In genomic region chr17:20074001-20074400, GRCh38 we compare ENCODE assay signal across 11 cellular contexts.
A peak's percentile ranks its signal among the peaks of the same experiment; 100 is the strongest.
DNase-seq lines count a peak whose midpoint lies in the region; TF ChIP-seq lines count a peak whose summit lies in the region.
"Had no signal": no experiment of that assay in that cellular context is flagged by ENCODE, and none has a peak within 500 bp of the region (broad histone marks: within the 10 kb centered on the region; RNA-seq: fewer than 3 reads in every experiment).

No MANE protein-coding gene starts in this region.

- no TSS peak for BruUV-seq in Caco-2 (replicated peaks; lab: Mats Ljungman, UMichigan)

- no peaks in the 10 kb centered on the region for H3K9me3 ChIP-seq in suprapubic skin
- no peaks in the 10 kb centered on the region for H3K9me3 ChIP-seq in Caco-2
- H3K9me3 ChIP-seq: A549, MG63 had no signal

- H3K36me3 Mint-ChIP-seq in T-helper 2 cell treated with Interferon-gamma antibody and Interleukin-4, amounts not matched to agents 5 μg/mL and 100 μg/mL, for 36 hours (ENCODE audit: low read depth), result no peaks in the 10 kb centered on the region
- no peaks in the 10 kb centered on the region for H3K36me3 Mint-ChIP-seq in activated T-helper 2 cell treated with anti-CD3 and anti-CD28 coated beads, Interferon-gamma antibody, Interleukin-2, Interleukin-4, amounts not matched to agents 10 μg/mL and 5 μg/mL and 100 μg/mL, durations not matched to agents 14 hours and 24 hours and 36 hours (ENCODE audit: low read depth)
- H3K36me3 Mint-ChIP-seq in Caco-2 (ENCODE audit: insufficient read depth, unreplicated experiment), result no peaks in the 10 kb centered on the region
- H3K36me3 Mint-ChIP-seq: type B pancreatic cell had no signal

- H3K4me3 Mint-ChIP-seq in T-helper 2 cell treated with Interferon-gamma antibody and Interleukin-4, amounts not matched to agents 5 μg/mL and 100 μg/mL, for 36 hours, result peak overlapping the region; percentile 78
- H3K4me3 Mint-ChIP-seq in activated T-helper 2 cell treated with anti-CD3 and anti-CD28 coated beads, Interferon-gamma antibody, Interleukin-2, Interleukin-4, amounts not matched to agents 10 μg/mL and 5 μg/mL and 100 μg/mL, durations not matched to agents 14 hours and 24 hours and 36 hours (ENCODE audit: low read depth), result peak overlapping the region; percentile 49
- no peak overlapping the region for H3K4me3 Mint-ChIP-seq in Caco-2 (ENCODE audit: unreplicated experiment)
- H3K4me3 Mint-ChIP-seq: type B pancreatic cell had no signal

- no peak for DNase-seq in T-helper 2 cell treated with Interferon-gamma antibody and Interleukin-4, amounts not matched to agents 5 μg/mL and 100 μg/mL, for 36 hours (ENCODE audit: low spot score)
- no peak for DNase-seq in T-helper 2 cell
- DNase-seq in activated T-helper 2 cell treated with anti-CD3 and anti-CD28 coated beads, Interferon-gamma antibody, Interleukin-2, Interleukin-4, amounts not matched to agents 10 μg/mL and 5 μg/mL and 100 μg/mL, durations not matched to agents 14 hours and 24 hours and 36 hours (ENCODE audit: low spot score), result no peak
- no peak for DNase-seq in suprapubic skin (ENCODE audit: low spot score in 2 of 2)
- DNase-seq in Caco-2, result no peak
- DNase-seq in activated CD8-positive, alpha-beta memory T cell treated with anti-CD3 and anti-CD28 coated beads, Interleukin-2, amount 50 U/mL, for 4 hours, result no peak
- no peak for DNase-seq in HuH-7.5 (ENCODE audit: low spot score)
- DNase-seq: MG63 had no signal

- H3K27ac Mint-ChIP-seq in T-helper 2 cell treated with Interferon-gamma antibody and Interleukin-4, amounts not matched to agents 5 μg/mL and 100 μg/mL, for 36 hours, result no peak overlapping the region
- no peak overlapping the region for H3K27ac Mint-ChIP-seq in activated T-helper 2 cell treated with anti-CD3 and anti-CD28 coated beads, Interferon-gamma antibody, Interleukin-2, Interleukin-4, amounts not matched to agents 10 μg/mL and 5 μg/mL and 100 μg/mL, durations not matched to agents 14 hours and 24 hours and 36 hours
- no peak overlapping the region for H3K27ac Mint-ChIP-seq in Caco-2 (ENCODE audit: unreplicated experiment)
- H3K27ac Mint-ChIP-seq: type B pancreatic cell had no signal

- H3K9me3 Mint-ChIP-seq in T-helper 2 cell treated with Interferon-gamma antibody and Interleukin-4, amounts not matched to agents 5 μg/mL and 100 μg/mL, for 36 hours, result no peaks in the 10 kb centered on the region
- H3K9me3 Mint-ChIP-seq in activated T-helper 2 cell treated with anti-CD3 and anti-CD28 coated beads, Interferon-gamma antibody, Interleukin-2, Interleukin-4, amounts not matched to agents 10 μg/mL and 5 μg/mL and 100 μg/mL, durations not matched to agents 14 hours and 24 hours and 36 hours, result peaks cover under 1% of the 10 kb centered on the region
- no peaks in the 10 kb centered on the region for H3K9me3 Mint-ChIP-seq in Caco-2 (ENCODE audit: unreplicated experiment)
- H3K9me3 Mint-ChIP-seq: type B pancreatic cell had no signal

- CTCF ChIA-PET in Caco-2 (lab: Charles Lee), result no interaction called here

- TF ChIP-seq CTCF in suprapubic skin (IDR thresholded peaks at IDR 0.05) (no peak), Caco-2 (IDR thresholded peaks at IDR 0.05; ENCODE audit: insufficient read depth in 1 of 2, low read depth in 1 of 2, low read length in 1 of 2, severe bottlenecking in 1 of 2, unreplicated experiment in 1 of 2) (no peak)

- H3K4me3 ChIP-seq in suprapubic skin (peak overlapping the region; percentile 31), Caco-2 (ENCODE audit: low read depth, low read length) (no peak overlapping the region)
- H3K4me3 ChIP-seq: A549, MG63 had no signal

- POLR2A ChIA-PET in Caco-2 (lab: Charles Lee), result no interaction called here

- peaks cover 17% of the 10 kb centered on the region for H3K4me1 ChIP-seq in suprapubic skin
- H3K4me1 ChIP-seq in Caco-2, result no peaks in the 10 kb centered on the region

- peaks cover 29% of the 10 kb centered on the region for H3K4me1 Mint-ChIP-seq in T-helper 2 cell treated with Interferon-gamma antibody and Interleukin-4, amounts not matched to agents 5 μg/mL and 100 μg/mL, for 36 hours (ENCODE audit: low read depth)
- H3K4me1 Mint-ChIP-seq in activated T-helper 2 cell treated with anti-CD3 and anti-CD28 coated beads, Interferon-gamma antibody, Interleukin-2, Interleukin-4, amounts not matched to agents 10 μg/mL and 5 μg/mL and 100 μg/mL, durations not matched to agents 14 hours and 24 hours and 36 hours (ENCODE audit: low read depth), result peaks cover 23% of the 10 kb centered on the region
- no peaks in the 10 kb centered on the region for H3K4me1 Mint-ChIP-seq in Caco-2 (ENCODE audit: low read depth, unreplicated experiment)

- H3K27ac ChIP-seq in layer of hippocampus (ENCODE audit: low read depth, low read length) (peak overlapping the region; percentile 68), suprapubic skin (peak overlapping the region; percentile 22)

- no peaks in the 10 kb centered on the region for H3K36me3 ChIP-seq in suprapubic skin
- H3K36me3 ChIP-seq in Caco-2 (ENCODE audit: control insufficient read depth, insufficient read depth, low read length), result no peaks in the 10 kb centered on the region
- H3K36me3 ChIP-seq: MG63 had no signal

- WGBS in suprapubic skin, result 21% methylated on average over 7 of the region's 7 CpGs

- H3K27me3 ChIP-seq in layer of hippocampus (ENCODE audit: control insufficient read depth, insufficient read depth, low read length), result no peaks in the 10 kb centered on the region
- H3K27me3 ChIP-seq in suprapubic skin, result no peaks in the 10 kb centered on the region
- no peaks in the 10 kb centered on the region for H3K27me3 ChIP-seq in Caco-2 (replicated peaks; ENCODE audit: control insufficient read depth, insufficient read depth, low read length)
- H3K27me3 ChIP-seq: MG63 had no signal

- intact Hi-C loops in activated T-helper 2 cell treated with anti-CD3 and anti-CD28 coated beads, Interferon-gamma antibody, Interleukin-2, Interleukin-4, amounts not matched to agents 10 μg/mL and 5 μg/mL and 100 μg/mL, durations not matched to agents 14 hours and 24 hours and 36 hours (cut with micrococcal nuclease), result no loop called here
- intact Hi-C loops in Caco-2 (cut with micrococcal nuclease; ENCODE audit: unreplicated experiment), result no loop called here

- TF ChIP-seq EP300 in suprapubic skin (IDR thresholded peaks at IDR 0.05), result no peak

- H3K27me3 Mint-ChIP-seq in T-helper 2 cell treated with Interferon-gamma antibody and Interleukin-4, amounts not matched to agents 5 μg/mL and 100 μg/mL, for 36 hours (ENCODE audit: low read depth), result no peaks in the 10 kb centered on the region
- H3K27me3 Mint-ChIP-seq in activated T-helper 2 cell treated with anti-CD3 and anti-CD28 coated beads, Interferon-gamma antibody, Interleukin-2, Interleukin-4, amounts not matched to agents 10 μg/mL and 5 μg/mL and 100 μg/mL, durations not matched to agents 14 hours and 24 hours and 36 hours (ENCODE audit: low read depth), result no peaks in the 10 kb centered on the region
- peaks cover 18% of the 10 kb centered on the region for H3K27me3 Mint-ChIP-seq in Caco-2 (ENCODE audit: insufficient read depth, unreplicated experiment)

- no peak for TF ChIP-seq POLR2A in suprapubic skin (IDR thresholded peaks at IDR 0.05)
